ENCODE assay signal across 23 cellular contexts in genomic region chr1:17825273-17826164, GRCh38.
DNase-seq lines count a peak whose midpoint lies in the region; ATAC-seq, FAIRE-seq and TF ChIP-seq lines count a peak whose summit lies in the region.
"Had no signal": no experiment of that assay in that cellular context is flagged by ENCODE, and none has a peak within 500 bp of the region (broad histone marks: within the 10 kb centered on the region; RNA-seq: fewer than 3 reads in every experiment).

No MANE protein-coding gene starts in this region.

- 85% methylated on average over 33 of the region's 33 CpGs; no CpG with 5 or more reads in 1 of the 2 experiments for WGBS in H1 (ENCODE audit: extremely low coverage in 1 of 2, insufficient coverage in 1 of 2, insufficient read length in 1 of 2, insufficient replicate concordance in 2 of 2, low coverage in 1 of 2, low lambda C conversion rate in 2 of 2, missing lambda C conversion rate in 1 of 2), 2 experiments
- WGBS in neuronal stem cell (ENCODE audit: extremely low coverage in 2 of 2, insufficient read length in 2 of 2, insufficient replicate concordance in 1 of 2), 2 donors: no CpG with 5 or more reads among the region's 33 CpGs

- H3K56ac ChIP-seq in H1 (replicated peaks; ENCODE audit: insufficient read length, low read depth, low read length): no peak overlapping the region

- TF ChIP-seq POLR2A in H1 (IDR thresholded peaks at IDR 0.05; ENCODE audit: control extremely low read depth in 1 of 2, low read depth in 2 of 2, low read length in 2 of 2): no peak

- no peak overlapping the region; the same call in 1 of the 2 replicates for H3K18ac ChIP-seq in H1 (ENCODE audit: extremely low read depth, low read length)
- H3K18ac ChIP-seq in neuronal stem cell (ENCODE audit: low read length): peak overlapping the region; percentile 72

- no peak for TF ChIP-seq CTCF in H1 (IDR thresholded peaks at IDR 0.05; ENCODE audit: control extremely low read depth in 1 of 3, insufficient read depth in 1 of 3, low read depth in 1 of 3, low read length in 3 of 3)
- TF ChIP-seq CTCF in upper lobe of right lung (IDR thresholded peaks at IDR 0.05): no peak

- peak overlapping the region; percentile 63; the same call in 1 of the 2 replicates for H2AFZ ChIP-seq in H1 (ENCODE audit: low read length)
- H2AFZ ChIP-seq in neuronal stem cell (ENCODE audit: low read length): no peak overlapping the region

- no peak for FAIRE-seq in H1 (lab: Jason Lieb, UNC)
- FAIRE-seq: GM12892, GM19239, RCC 7860 had no signal

- 0 out of 7 replicates have a peak, but pooled peaks cover 0 to 2% (median 0%) of the 10 kb centered on the region in 4 experiments for H3K27me3 ChIP-seq in H1 (replicated peaks in 1 of 4; ENCODE audit: control insufficient read depth in 3 of 4, extremely low read depth in 1 of 4, insufficient read depth in 3 of 4, low read length in 3 of 4)
- H3K27me3 ChIP-seq in neuronal stem cell (ENCODE audit: control insufficient read depth in 3 of 3, insufficient read depth in 3 of 3, low read depth in 1 of 3, low read length in 3 of 3): peaks cover 0 to 5% (median 0%) of the 10 kb centered on the region in 3 experiments
- peaks cover 27% of the 10 kb centered on the region for H3K27me3 ChIP-seq in upper lobe of right lung
- H3K27me3 ChIP-seq: BLaER1 had no signal

- H3K4me2 ChIP-seq in H1 (ENCODE audit: insufficient read depth in 1 of 2, low read depth in 2 of 2, low read length in 2 of 2) (no peak overlapping the region), neuronal stem cell (ENCODE audit: insufficient read depth, low read length, poor library complexity, severe bottlenecking) (no peak overlapping the region)
- H3K4me2 ChIP-seq: BLaER1 had no signal

- no peak overlapping the region for H4K91ac ChIP-seq in H1 (replicated peaks; ENCODE audit: insufficient read length, low read length)
- no peak overlapping the region for H4K91ac ChIP-seq in neuronal stem cell (ENCODE audit: low read depth, low read length, poor library complexity)

- H3K4me1 ChIP-seq in H1 (replicated peaks in 1 of 4; ENCODE audit: control insufficient read depth in 3 of 4, insufficient read depth in 4 of 4, low read length in 3 of 4) (no peaks in the 10 kb centered on the region), neuronal stem cell (ENCODE audit: control insufficient read depth in 2 of 2, insufficient read depth in 1 of 2, low read depth in 1 of 2, low read length in 2 of 2) (no peaks in the 10 kb centered on the region), upper lobe of right lung (no peaks in the 10 kb centered on the region)
- H3K4me1 ChIP-seq: BLaER1, SJSA1 had no signal

- DNase-seq in DMS79 treated with DMSO at 0.1 percent for 48 hours (lab: John Stamatoyannopoulos, UW) (peak; percentile 22), DMS79 (lab: John Stamatoyannopoulos, UW) (no peak), H1 (ENCODE audit: low read depth in 1 of 2, low spot score in 2 of 2) (peak in 1 of 2 experiments; percentile 54), neuronal stem cell (ENCODE audit: low spot score) (no peak), upper lobe of right lung (peak; percentile 39), OCI-M2 (lab: John Stamatoyannopoulos, UW; ENCODE audit: unreplicated experiment) (no peak), DMS114 treated with DMSO at 0.1 percent for 48 hours (lab: John Stamatoyannopoulos, UW; ENCODE audit: unreplicated experiment) (no peak)
- DNase-seq in stimulated activated naive CD4-positive, alpha-beta T cell (lab: John Stamatoyannopoulos, UW): no peak
- DNase-seq: COR-L47, HFFc6, NCI-H1092, NCI-H187 treated with DMSO at 0.1 percent for 48 hours, NCI-H2227 treated with DMSO at 0.1 percent for 48 hours, NCI-H510A treated with DMSO at 0.1 percent for 48 hours, NCI-H748 treated with DMSO at 0.1 percent for 48 hours had no signal

- intact Hi-C loops in upper lobe of right lung (cut with DNase I): no loop called here

- H3K79me1 ChIP-seq in H1 (ENCODE audit: low read depth, low read length) (no peaks in the 10 kb centered on the region), neuronal stem cell (ENCODE audit: low read depth, low read length) (no peaks in the 10 kb centered on the region)

- H3K4me3 ChIP-seq in H1 (ENCODE audit: extremely low read depth in 1 of 4, insufficient read depth in 2 of 4, low read depth in 3 of 4, low read length in 4 of 4) (no peak overlapping the region), neuronal stem cell (ENCODE audit: low read length in 2 of 2) (no peak overlapping the region), upper lobe of right lung (no peak overlapping the region)
- H3K4me3 ChIP-seq: BLaER1, K562, SJSA1 had no signal

- H3K79me2 ChIP-seq in H1 (ENCODE audit: control insufficient read depth in 1 of 2, insufficient read depth in 2 of 2, low read length in 2 of 2): no peaks in the 10 kb centered on the region

- POLR2A ChIA-PET in H1 (lab: Charles Lee; ENCODE audit: partially characterized antibody): no interaction called here

- H4K20me1 ChIP-seq in H1 (replicated peaks in 1 of 2; ENCODE audit: control insufficient read depth in 1 of 2, insufficient read depth in 2 of 2, low read length in 2 of 2): no peaks in the 10 kb centered on the region

- H3K36me3 ChIP-seq in H1 (ENCODE audit: control insufficient read depth in 2 of 4, insufficient read depth in 4 of 4, low read length in 3 of 4) (no peaks in the 10 kb centered on the region), neuronal stem cell (replicated peaks in 1 of 2; ENCODE audit: control insufficient read depth in 2 of 2, insufficient read depth in 2 of 2, low read length in 2 of 2) (no peaks in the 10 kb centered on the region), upper lobe of right lung (no peaks in the 10 kb centered on the region)
- H3K36me3 ChIP-seq: BLaER1, SJSA1 had no signal

- H3K4ac ChIP-seq in H1 (replicated peaks; ENCODE audit: insufficient read length, low read depth, low read length) (no peak overlapping the region), neuronal stem cell (ENCODE audit: low read length) (no peak overlapping the region)

- CTCF ChIA-PET in H1 (lab: Charles Lee; ENCODE audit: partially characterized antibody): interaction anchor here (0.6 to 3.6 kb wide), 39 partner anchors 9 to 756 kb away, joined by 3 to 28 read pairs (median 4); no protein-coding TSS in a partner anchor

- ATAC-seq in upper lobe of right lung: no peak
- ATAC-seq: Right ventricle myocardium inferior had no signal

- H3K23me2 ChIP-seq in H1 (ENCODE audit: low read depth, low read length): no peaks in the 10 kb centered on the region

- H2BK15ac ChIP-seq in H1 (ENCODE audit: low read length) (no peak overlapping the region), neuronal stem cell (ENCODE audit: low read length) (no peak overlapping the region)

- no peak overlapping the region for H3K14ac ChIP-seq in H1 (ENCODE audit: insufficient read length)
- H3K14ac ChIP-seq in neuronal stem cell (ENCODE audit: low read length): no peak overlapping the region

- TF ChIP-seq RAD21 in H1 (IDR thresholded peaks at IDR 0.05 in 1 of 2, conservative IDR thresholded peaks at IDR 0.05 in 1 of 2; ENCODE audit: low read depth in 2 of 2, low read length in 2 of 2): no peak

- H3K9me3 ChIP-seq in H1 (ENCODE audit: insufficient read depth in 2 of 2, low read depth in 1 of 2, low read length in 1 of 2): no peaks in the 10 kb centered on the region
- H3K9me3 ChIP-seq in neuronal stem cell (replicated peaks in 1 of 2; ENCODE audit: control insufficient read depth in 2 of 2, insufficient read depth in 1 of 2, low read depth in 1 of 2, low read length in 2 of 2): no peaks in the 10 kb centered on the region
- H3K9me3 ChIP-seq in upper lobe of right lung: no peaks in the 10 kb centered on the region
- H3K9me3 ChIP-seq: BLaER1, SJSA1 had no signal

- H2AK5ac ChIP-seq in H1 (ENCODE audit: low read depth, low read length) (no peak overlapping the region), neuronal stem cell (ENCODE audit: low read depth, low read length) (no peak overlapping the region)

- no peak overlapping the region for H4K5ac ChIP-seq in H1 (ENCODE audit: insufficient read length, low read depth, low read length)

- no peak overlapping the region for H3K9ac ChIP-seq in H1 (replicated peaks in 1 of 4; ENCODE audit: extremely low read depth in 1 of 4, low read depth in 3 of 4, low read length in 3 of 4)
- H3K9ac ChIP-seq in neuronal stem cell (ENCODE audit: low read depth, low read length, poor library complexity): no peak overlapping the region
- H3K9ac ChIP-seq: BLaER1 had no signal

- H2BK120ac ChIP-seq in H1 (replicated peaks; ENCODE audit: low read depth, low read length): no peak overlapping the region
- no peak overlapping the region for H2BK120ac ChIP-seq in neuronal stem cell (ENCODE audit: low read depth, low read length)

- H3K23ac ChIP-seq in H1 (ENCODE audit: insufficient read length): no peak overlapping the region
- H3K23ac ChIP-seq in neuronal stem cell (ENCODE audit: low read depth, low read length, poor library complexity): no peak overlapping the region

- H2BK5ac ChIP-seq in H1 (ENCODE audit: low read depth, low read length): no peak overlapping the region; the same call in 1 of the 2 replicates
- no peak overlapping the region for H2BK5ac ChIP-seq in neuronal stem cell (ENCODE audit: low read length)

- H4K8ac ChIP-seq in H1 (ENCODE audit: extremely low read depth, insufficient read depth, low read length): no peak overlapping the region; the same call in 1 of the 2 replicates
- no peak overlapping the region for H4K8ac ChIP-seq in neuronal stem cell (ENCODE audit: low read depth, low read length)

- H3K27ac ChIP-seq in H1 (ENCODE audit: low read depth, low read length) (no peak overlapping the region), neuronal stem cell (replicated peaks; ENCODE audit: low read length) (no peak overlapping the region), upper lobe of right lung (no peak overlapping the region)
- H3K27ac ChIP-seq: 22Rv1, BLaER1, SJSA1 had no signal

- H2BK12ac ChIP-seq in H1 (ENCODE audit: low read depth, low read length) (no peak overlapping the region), neuronal stem cell (ENCODE audit: low read length) (no peak overlapping the region)

- TF ChIP-seq EP300 in H1 (IDR thresholded peaks at IDR 0.05; ENCODE audit: borderline replicate concordance in 1 of 2, low read depth in 2 of 2, low read length in 2 of 2): no peak

- no peak overlapping the region for H2BK20ac ChIP-seq in H1 (ENCODE audit: low read length)

TF ChIP-seq in H1, 55 proteins besides CTCF, POLR2A, EP300 and RAD21 (continues in another document):
- TF ChIP-seq, protein P1, sequence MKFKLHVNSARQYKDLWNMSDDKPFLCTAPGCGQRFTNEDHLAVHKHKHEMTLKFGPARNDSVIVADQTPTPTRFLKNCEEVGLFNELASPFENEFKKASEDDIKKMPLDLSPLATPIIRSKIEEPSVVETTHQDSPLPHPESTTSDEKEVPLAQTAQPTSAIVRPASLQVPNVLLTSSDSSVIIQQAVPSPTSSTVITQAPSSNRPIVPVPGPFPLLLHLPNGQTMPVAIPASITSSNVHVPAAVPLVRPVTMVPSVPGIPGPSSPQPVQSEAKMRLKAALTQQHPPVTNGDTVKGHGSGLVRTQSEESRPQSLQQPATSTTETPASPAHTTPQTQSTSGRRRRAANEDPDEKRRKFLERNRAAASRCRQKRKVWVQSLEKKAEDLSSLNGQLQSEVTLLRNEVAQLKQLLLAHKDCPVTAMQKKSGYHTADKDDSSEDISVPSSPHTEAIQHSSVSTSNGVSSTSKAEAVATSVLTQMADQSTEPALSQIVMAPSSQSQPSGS (IDR thresholded peaks at IDR 0.05; ENCODE audit: low read length): no peak
- TF ChIP-seq CBX8 (IDR thresholded peaks at IDR 0.05; ENCODE audit: borderline replicate concordance, low read depth, low read length): no peak
- TF ChIP-seq SP2 (IDR thresholded peaks at IDR 0.05; ENCODE audit: low read length): no peak

Comparison
In these comparisons a context has a peak if more than half of its experiments do, and no peak if none do; other contexts are left out.
1. DNase-seq: peak in DMS79 treated with DMSO at 0.1 percent for 48 hours (single experiment) and upper lobe of right lung (single experiment); none in DMS79 (single experiment), neuronal stem cell (single experiment), OCI-M2 (single experiment), DMS114 treated with DMSO at 0.1 percent for 48 hours (single experiment) and stimulated activated naive CD4-positive, alpha-beta T cell (0 of 6).